Comparison of ENCODE assay signal across 7 cellular contexts in genomic region chr5:135551593-135552447, GRCh38. TPM values are rescaled to one million over a fixed set of nuclear protein-coding genes. Genes with fewer than 3 reads are reported as not detected.
DNase-seq lines count a peak whose midpoint lies in the region; ATAC-seq and TF ChIP-seq lines count a peak whose summit lies in the region.

No MANE protein-coding gene starts in this region.

- H3K36me3 ChIP-seq in mesendoderm (ENCODE audit: control insufficient read depth, insufficient read depth, low read length): no peaks in the 10 kb centered on the region

- peak; percentile 81 for TF ChIP-seq CTCF in GM12872 (IDR thresholded peaks at IDR 0.05; ENCODE audit: insufficient read depth, low read depth, low read length)

- H4K5ac ChIP-seq in mesendoderm (ENCODE audit: low read length): no peak overlapping the region

- no peak overlapping the region for H3K18ac ChIP-seq in mesendoderm (ENCODE audit: low read length)

- H3K27ac ChIP-seq in mesendoderm (ENCODE audit: low read depth, low read length): no peak overlapping the region

- H3K79me1 ChIP-seq in mesendoderm (ENCODE audit: low read length): no peaks in the 10 kb centered on the region

- no peak overlapping the region for H2BK15ac ChIP-seq in mesendoderm (replicated peaks; ENCODE audit: low read depth)

- H2BK5ac ChIP-seq in mesendoderm (ENCODE audit: low read length): no peak overlapping the region

- no peaks in the 10 kb centered on the region for H3K79me2 ChIP-seq in mesendoderm (ENCODE audit: control insufficient read depth, insufficient read depth, low read length)

- no peak overlapping the region for H3K23ac ChIP-seq in mesendoderm (ENCODE audit: low read length)

- no peaks in the 10 kb centered on the region for H3K4me1 ChIP-seq in mesendoderm (ENCODE audit: control insufficient read depth, low read depth, low read length)

- no peak overlapping the region for H3K4ac ChIP-seq in mesendoderm (ENCODE audit: low read depth, low read length)

- H3K9ac ChIP-seq in mesendoderm (ENCODE audit: low read length): no peak overlapping the region

- no peak overlapping the region for H2AK5ac ChIP-seq in mesendoderm (ENCODE audit: low read length)

- WGBS in mesendoderm (ENCODE audit: extremely low coverage, insufficient coverage, low lambda C conversion rate): no CpG with 5 or more reads among the region's 15 CpGs

- no peak overlapping the region for H3K4me2 ChIP-seq in mesendoderm (ENCODE audit: low read length)

- no peak overlapping the region for H4K8ac ChIP-seq in mesendoderm (ENCODE audit: low read depth, low read length)

- H2BK120ac ChIP-seq in mesendoderm (ENCODE audit: low read depth, low read length): no peak overlapping the region

- no peak overlapping the region for H3K4me3 ChIP-seq in mesendoderm (ENCODE audit: low read length)

- peak; percentile 84 for DNase-seq in NCI-H345 (lab: John Stamatoyannopoulos, UW)
- peak; percentile 76 for DNase-seq in activated CD4-positive, alpha-beta T cell treated with anti-CD3 and anti-CD28 coated beads for 48 hours
- DNase-seq in ecto neural progenitor cell (ENCODE audit: low spot score): peak; percentile 79
- peak; percentile 78 for DNase-seq in mesendoderm
- DNase-seq in stimulated activated CD8-positive, alpha-beta memory T cell treated with anti-CD3 and anti-CD28 coated beads, Interleukin-7, amount 100 ng/mL, for 24 hours (ENCODE audit: low read depth): peak; percentile 18

- peak; percentile 79 for ATAC-seq in HG02981 (IDR thresholded peaks at IDR 0.05; ENCODE audit: unreplicated experiment)

- peaks cover 27% of the 10 kb centered on the region for H3K27me3 ChIP-seq in mesendoderm (ENCODE audit: insufficient read depth, low read length, poor library complexity)

- no peak overlapping the region for H3K56ac ChIP-seq in mesendoderm (ENCODE audit: low read length)

RNA-seq across cellular contexts. Expression of gene NEUROG1, which starts 16.1 kb away (rescaled TPM):
- polyA plus RNA-seq in mesendoderm (2013, experiment 1 of 2): not detected
- polyA plus RNA-seq in mesendoderm (2013, experiment 2 of 2): not detected

RNA-seq across cellular contexts. Expression of gene CXCL14, which starts 27.0 kb away (rescaled TPM):
- 25.5 TPM for polyA plus RNA-seq in mesendoderm (2013, experiment 1 of 2)
- 27.4 TPM for polyA plus RNA-seq in mesendoderm (2013, experiment 2 of 2)

Comparison
In these comparisons a context has a peak if more than half of its experiments do, and no peak if none do; other contexts are left out.
1. DNase-seq: peak in every context shown above with its lines; median percentile 84 in NCI-H345; 79 in ecto neural progenitor cell; 78 in mesendoderm; 76 in activated CD4-positive, alpha-beta T cell treated with anti-CD3 and anti-CD28 coated beads for 48 hours; 18 in stimulated activated CD8-positive, alpha-beta memory T cell treated with anti-CD3 and anti-CD28 coated beads, Interleukin-7, amount 100 ng/mL, for 24 hours.